8 cellular contexts compared by ENCODE assay signal in the genomic region with DNA sequence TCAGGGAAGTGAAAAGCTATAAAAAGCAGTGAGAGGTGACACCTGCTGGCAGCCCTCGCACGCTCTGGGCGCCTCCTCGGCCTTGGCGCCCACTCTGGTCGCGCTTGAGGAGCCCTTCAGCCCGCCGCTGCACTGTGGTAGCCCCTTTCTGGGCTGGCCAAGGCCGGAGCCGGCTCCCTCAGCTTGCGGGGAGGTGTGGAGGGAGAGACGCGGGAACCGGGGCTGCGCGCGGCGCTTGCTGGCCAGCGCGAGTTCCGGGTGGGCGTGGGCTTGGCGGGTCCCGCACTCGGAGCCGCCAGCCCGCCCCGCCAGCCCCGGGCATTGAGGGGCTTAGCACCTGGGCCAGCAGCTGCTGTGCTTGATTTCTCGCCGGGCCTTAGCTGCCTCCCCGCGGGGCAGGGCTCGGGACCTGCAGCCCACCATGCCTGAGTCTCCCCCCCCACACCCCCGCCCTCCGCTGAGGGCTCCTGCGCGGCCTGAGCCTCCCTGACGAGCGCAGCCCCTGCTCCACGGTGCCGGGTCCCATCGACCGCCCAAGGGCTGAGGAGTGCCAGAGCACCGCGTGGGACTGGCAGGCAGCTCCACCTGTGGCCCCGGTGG.
DNase-seq lines count a peak whose midpoint lies in the region; ATAC-seq, FAIRE-seq and TF ChIP-seq lines count a peak whose summit lies in the region.
"Not testable (repeated sequence)": the region's sequence is repeated elsewhere in the genome, so short reads cannot be mapped to it uniquely, and the experiment has no call there.

No MANE protein-coding gene starts in this region.

- not testable (repeated sequence) for H3K9ac ChIP-seq in H9 (ENCODE audit: extremely low read depth, insufficient read length, low read length); H1 (replicated peaks in 1 of 4; ENCODE audit: extremely low read depth in 1 of 4, low read depth in 3 of 4, low read length in 3 of 4); kidney (ENCODE audit: low read length in 2 of 2)

- not testable (repeated sequence) for H4K5ac ChIP-seq in H9 (ENCODE audit: insufficient read length, low read depth, low read length); H1 (ENCODE audit: insufficient read length, low read depth, low read length)

- not testable (repeated sequence) for H3K36me3 Mint-ChIP-seq in H9 (ENCODE audit: insufficient read depth in 1 of 3, low read depth in 3 of 3)

- H3K9me3 Mint-ChIP-seq in H9, result not testable (repeated sequence)

- H3K4me1 ChIP-seq in H9 (ENCODE audit: insufficient read depth, low read length); H1 (replicated peaks in 1 of 4; ENCODE audit: control insufficient read depth in 3 of 4, insufficient read depth in 4 of 4, low read length in 3 of 4); right cardiac atrium (ENCODE audit: control insufficient read depth, insufficient read depth, low read length); kidney (ENCODE audit: control insufficient read depth in 1 of 2, insufficient read depth in 1 of 2, low read depth in 1 of 2, low read length in 2 of 2); testis: not testable (repeated sequence)

- not testable (repeated sequence) for FAIRE-seq in H1 (lab: Jason Lieb, UNC); kidney (lab: Jason Lieb, UNC)

- not testable (repeated sequence) for H3K79me2 ChIP-seq in H9 (ENCODE audit: insufficient read depth, low read length); H1 (ENCODE audit: control insufficient read depth in 1 of 2, insufficient read depth in 2 of 2, low read length in 2 of 2)

- H3K36me3 ChIP-seq in H1 (ENCODE audit: control insufficient read depth in 2 of 4, insufficient read depth in 4 of 4, low read length in 3 of 4); kidney (ENCODE audit: control insufficient read depth in 1 of 2, insufficient read depth in 2 of 2, low read length in 2 of 2); testis (ENCODE audit: low read depth, missing control alignments): not testable (repeated sequence)

- H3K23ac ChIP-seq in H9 (ENCODE audit: insufficient read length, low read depth, low read length); H1 (ENCODE audit: insufficient read length): not testable (repeated sequence)

- TF ChIP-seq CTCF in 22Rv1 (IDR thresholded peaks at IDR 0.05) (peak; percentile 55), H9 (conservative IDR thresholded peaks at IDR 0.05) (peak; percentile 16; the same call in 1 of the 3 replicates), H1 (IDR thresholded peaks at IDR 0.05; ENCODE audit: control extremely low read depth in 1 of 3, insufficient read depth in 1 of 3, low read depth in 1 of 3, low read length in 3 of 3) (peak in 2 of 3 experiments; percentile 8 to 14; a peak in 2 of 4 replicates)
- TF ChIP-seq CTCF in kidney (IDR thresholded peaks at IDR 0.05; ENCODE audit: borderline replicate concordance, extremely low read depth, insufficient read depth); testis (IDR thresholded peaks at IDR 0.05): not testable (repeated sequence)

- TF ChIP-seq RAD21 in H1 (IDR thresholded peaks at IDR 0.05 in 1 of 2, conservative IDR thresholded peaks at IDR 0.05 in 1 of 2; ENCODE audit: low read depth in 2 of 2, low read length in 2 of 2), result peak; percentile 16 to 41; a peak in 3 of 4 replicates

- not testable (repeated sequence) for TF ChIP-seq POLR2A in H1 (IDR thresholded peaks at IDR 0.05; ENCODE audit: control extremely low read depth in 1 of 2, low read depth in 2 of 2, low read length in 2 of 2); testis (IDR thresholded peaks at IDR 0.05)

- intact Hi-C loops in right cardiac atrium (cut with DNase I); kidney (cut with DNase I); testis (cut with DNase I; ENCODE audit: low total_unique reads): not testable (repeated sequence)

- not testable (repeated sequence) for H4K20me1 ChIP-seq in H9 (ENCODE audit: control insufficient read depth, insufficient read depth, insufficient read length); H1 (replicated peaks in 1 of 2; ENCODE audit: control insufficient read depth in 1 of 2, insufficient read depth in 2 of 2, low read length in 2 of 2)

- H3K9me3 ChIP-seq in H9 (ENCODE audit: control insufficient read depth, low read depth, low read length); H1 (ENCODE audit: insufficient read depth in 2 of 2, low read depth in 1 of 2, low read length in 1 of 2); right cardiac atrium (ENCODE audit: control insufficient read depth, low read length); kidney (ENCODE audit: control insufficient read depth in 1 of 2, low read length in 2 of 2); testis: not testable (repeated sequence)

- not testable (repeated sequence) for H2BK20ac ChIP-seq in H9 (ENCODE audit: low read depth, low read length, poor library complexity, severe bottlenecking); H1 (ENCODE audit: low read length)

- H3K4me2 ChIP-seq in H9 (ENCODE audit: insufficient read depth, insufficient read length, low read length); H1 (ENCODE audit: insufficient read depth in 1 of 2, low read depth in 2 of 2, low read length in 2 of 2): not testable (repeated sequence)

- not testable (repeated sequence) for H4K91ac ChIP-seq in H9 (ENCODE audit: insufficient read length, low read depth, low read length); H1 (replicated peaks; ENCODE audit: insufficient read length, low read length)

- not testable (repeated sequence) for H2AFZ ChIP-seq in H9 (ENCODE audit: low read length); H1 (ENCODE audit: low read length)

- H2BK5ac ChIP-seq in H9 (ENCODE audit: insufficient read length, low read length); H1 (ENCODE audit: low read depth, low read length): not testable (repeated sequence)

- CTCF ChIA-PET in H1 (lab: Charles Lee; ENCODE audit: partially characterized antibody), result interaction anchor here (1.4 to 3.6 kb wide), 2 partner anchors 12 to 179 kb away, joined by 4 to 18 read pairs; no protein-coding TSS in a partner anchor

- not testable (repeated sequence) for H3K4me3 ChIP-seq in H1 (ENCODE audit: extremely low read depth in 1 of 4, insufficient read depth in 2 of 4, low read depth in 3 of 4, low read length in 4 of 4); right cardiac atrium (ENCODE audit: low read length); kidney (ENCODE audit: low read length in 2 of 2)
- H3K4me3 ChIP-seq in testis, result peak overlapping the region; percentile 40 to 55

- not testable (repeated sequence) for H3K56ac ChIP-seq in H9 (ENCODE audit: insufficient read length, low read depth, low read length); H1 (replicated peaks; ENCODE audit: insufficient read length, low read depth, low read length)

- ATAC-seq in right cardiac atrium, result not testable (repeated sequence)

- not testable (repeated sequence) for H3K23me2 ChIP-seq in H9 (ENCODE audit: insufficient read length, low read depth, low read length, poor library complexity, severe bottlenecking); H1 (ENCODE audit: low read depth, low read length)

- not testable (repeated sequence) for H3K14ac ChIP-seq in H9 (ENCODE audit: insufficient read depth, low read length); H1 (ENCODE audit: insufficient read length)

- H3K4ac ChIP-seq in H9 (ENCODE audit: low read depth, low read length); H1 (replicated peaks; ENCODE audit: insufficient read length, low read depth, low read length): not testable (repeated sequence)

- not testable (repeated sequence) for H3K27ac ChIP-seq in 22Rv1; H9 (ENCODE audit: insufficient read length, low read depth, low read length); H1 (ENCODE audit: low read depth, low read length); right cardiac atrium (ENCODE audit: low read length); kidney (ENCODE audit: low read depth in 2 of 2, low read length in 2 of 2); testis

- not testable (repeated sequence) for H2AK5ac ChIP-seq in H9 (ENCODE audit: insufficient read length, low read length); H1 (ENCODE audit: low read depth, low read length)

- not testable (repeated sequence) for H3T11ph ChIP-seq in H9 (ENCODE audit: low read length)

- H2BK120ac ChIP-seq in H9 (ENCODE audit: low read depth, low read length, poor library complexity, severe bottlenecking); H1 (replicated peaks; ENCODE audit: low read depth, low read length): not testable (repeated sequence)

- not testable (repeated sequence) for H3K79me1 ChIP-seq in H9 (ENCODE audit: insufficient read depth, low read depth, low read length, poor library complexity, severe bottlenecking); H1 (ENCODE audit: low read depth, low read length)

- not testable (repeated sequence) for H3K27me3 Mint-ChIP-seq in H9 (ENCODE audit: low read depth)

- POLR2A ChIA-PET in H1 (lab: Charles Lee; ENCODE audit: partially characterized antibody), result not testable (repeated sequence)

- not testable (repeated sequence) for H3K4me1 Mint-ChIP-seq in H9

- not testable (repeated sequence) for H3K18ac ChIP-seq in H9 (ENCODE audit: insufficient read length, low read depth, low read length); H1 (ENCODE audit: extremely low read depth, low read length)

- not testable (repeated sequence) for H3K4me3 Mint-ChIP-seq in H9

- not testable (repeated sequence) for H2BK15ac ChIP-seq in H9 (ENCODE audit: low read depth, low read length); H1 (ENCODE audit: low read length)

- H2BK12ac ChIP-seq in H9 (ENCODE audit: insufficient read length, low read depth, low read length); H1 (ENCODE audit: low read depth, low read length): not testable (repeated sequence)

- H3K27me3 ChIP-seq in H9 (ENCODE audit: insufficient read depth, low read length); H1 (replicated peaks in 1 of 4; ENCODE audit: control insufficient read depth in 3 of 4, extremely low read depth in 1 of 4, insufficient read depth in 3 of 4, low read length in 3 of 4); right cardiac atrium (ENCODE audit: control insufficient read depth, insufficient read depth); testis: not testable (repeated sequence)

- WGBS in H9 (ENCODE audit: extremely low coverage, insufficient read length, low lambda C conversion rate), result no CpG with 5 or more reads among the region's 48 CpGs
- 96% methylated on average over 18 of the region's 48 CpGs; no CpG with 5 or more reads in 1 of the 2 experiments for WGBS in H1 (ENCODE audit: extremely low coverage in 1 of 2, insufficient coverage in 1 of 2, insufficient read length in 1 of 2, insufficient replicate concordance in 2 of 2, low coverage in 1 of 2, low lambda C conversion rate in 2 of 2, missing lambda C conversion rate in 1 of 2), 2 experiments
- 88% methylated on average over 48 of the region's 48 CpGs for WGBS in right cardiac atrium
- 52 to 83% methylated on average over 25 to 41 of the region's 48 CpGs for WGBS in testis, 2 donors

- not testable (repeated sequence) for H4K8ac ChIP-seq in H9 (replicated peaks; ENCODE audit: insufficient read length, low read depth, low read length); H1 (ENCODE audit: extremely low read depth, insufficient read depth, low read length)

- DNase-seq in DMS53 (lab: John Stamatoyannopoulos, UW) (peak; percentile 48), ELF-1 (ENCODE audit: low read depth, low spot score) (peak; percentile 27), H9 (peak; percentile 29), right cardiac atrium (peak in 2 of 3 donors; percentile 33 to 47), kidney (peak; percentile 67)
- DNase-seq in H1 (ENCODE audit: low read depth in 1 of 2, low spot score in 2 of 2); testis: not testable (repeated sequence)

- TF ChIP-seq EP300 in H1 (IDR thresholded peaks at IDR 0.05; ENCODE audit: borderline replicate concordance in 1 of 2, low read depth in 2 of 2, low read length in 2 of 2), result not testable (repeated sequence)

- H3K27ac Mint-ChIP-seq in H9, result not testable (repeated sequence)
